9 cellular contexts compared by ENCODE assay signal in the genomic region with DNA sequence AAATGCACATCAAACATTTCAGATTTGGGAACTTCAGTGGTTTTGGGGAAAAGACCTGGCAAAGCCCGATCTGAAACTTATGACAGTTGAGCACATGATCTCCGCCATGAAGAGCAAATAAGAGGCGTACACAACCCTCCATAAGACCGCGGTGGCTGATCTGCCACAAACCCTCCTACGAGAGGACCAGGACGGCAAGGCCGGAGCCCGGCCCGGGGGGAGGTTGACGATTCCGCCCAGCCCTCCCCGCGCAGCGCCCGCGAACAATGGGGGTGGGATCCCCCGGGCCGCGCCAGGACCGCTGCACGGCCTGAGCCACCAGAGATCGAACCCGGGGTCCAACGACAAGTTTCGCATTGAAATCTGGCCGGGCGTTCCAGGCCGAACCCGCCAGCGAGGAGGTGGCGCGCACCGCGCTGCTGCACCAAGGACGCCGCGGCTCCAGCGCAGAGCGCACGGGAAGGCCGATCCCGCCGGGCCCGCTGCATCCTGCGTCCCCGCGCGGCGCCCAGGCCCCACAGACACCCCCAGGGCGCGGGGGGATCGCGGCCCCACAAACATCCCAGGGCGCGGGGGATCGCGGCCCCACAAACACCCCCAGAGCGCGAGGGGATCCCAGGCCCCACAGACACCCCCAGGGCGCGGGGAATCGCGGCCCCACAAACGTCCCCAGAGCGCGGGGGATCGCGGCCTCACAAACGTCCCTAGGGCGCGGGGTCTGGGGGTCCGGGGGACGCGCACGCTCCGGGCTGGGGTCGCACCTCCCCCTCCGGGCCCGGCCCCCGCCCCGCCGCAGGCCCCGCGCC. TPM values are rescaled to one million over a fixed set of nuclear protein-coding genes. Genes with fewer than 3 reads are reported as not detected.
DNase-seq lines count a peak whose midpoint lies in the region; TF ChIP-seq lines count a peak whose summit lies in the region.
"Had no signal": no experiment of that assay in that cellular context is flagged by ENCODE, and none has a peak within 500 bp of the region (broad histone marks: within the 10 kb centered on the region; RNA-seq: fewer than 3 reads in every experiment).

No MANE protein-coding gene starts in this region.

- DNase-seq in T47D (ENCODE audit: low read depth in 1 of 2, low spot score in 1 of 2) = peak; percentile 49 to 78
- DNase-seq in MCF 10A (ENCODE audit: unreplicated experiment) = no peak
- peak in 17 of 61 donors; percentile 18 to 73 (median 55) for DNase-seq in caudate nucleus (lab: John Stamatoyannopoulos, UW)
- peak; percentile 46 for DNase-seq in kidney tubule cell (ENCODE audit: low spot score)
- peak; percentile 65 for DNase-seq in superior temporal gyrus (ENCODE audit: extremely low spot score)
- no peak for DNase-seq in stimulated activated CD4-positive, alpha-beta T cell treated with anti-CD3 and anti-CD28 coated beads, Interleukin-15, amount 100 ng/mL, for 24 hours
- no peak for DNase-seq in NCI-H1048 (lab: John Stamatoyannopoulos, UW)
- no peak for DNase-seq in NCI-H1092 (lab: John Stamatoyannopoulos, UW)

- H3K4me3 Mint-ChIP-seq in MCF 10A (ENCODE audit: unreplicated experiment) = no peak overlapping the region
- H3K4me3 Mint-ChIP-seq: stimulated activated naive CD8-positive, alpha-beta T cell treated with anti-CD3 and anti-CD28 coated beads, Interleukin-15, Interleukin-2, amounts not matched to agents 100 ng/mL and 50 ng/mL, for 24 hours had no signal

- H3K4me1 Mint-ChIP-seq in MCF 10A (ENCODE audit: insufficient read depth, unreplicated experiment) = peaks cover 5% of the 10 kb centered on the region

- no TSS peak for BruUV-seq in MCF 10A (replicated peaks; lab: Mats Ljungman, UMichigan)

- intact Hi-C loops in MCF 10A (cut with micrococcal nuclease) = no loop called here

- CTCF ChIA-PET in MCF 10A (lab: Yijun Ruan, JAX) = no interaction called here

- TF ChIP-seq CTCF in MCF 10A (IDR thresholded peaks at IDR 0.05; ENCODE audit: unreplicated experiment) = no peak

- POLR2A ChIA-PET in MCF 10A (lab: Yijun Ruan, JAX) = no interaction called here

- peaks cover 15% of the 10 kb centered on the region for H3K27me3 Mint-ChIP-seq in MCF 10A (ENCODE audit: insufficient read depth, unreplicated experiment)

- H3K27ac Mint-ChIP-seq in MCF 10A (ENCODE audit: low read depth, unreplicated experiment) = no peak overlapping the region
- H3K27ac Mint-ChIP-seq: stimulated activated naive CD8-positive, alpha-beta T cell treated with anti-CD3 and anti-CD28 coated beads, Interleukin-15, Interleukin-2, amounts not matched to agents 100 ng/mL and 50 ng/mL, for 24 hours had no signal

- H3K9me3 Mint-ChIP-seq in MCF 10A (ENCODE audit: unreplicated experiment) = peaks cover 9% of the 10 kb centered on the region
- H3K9me3 Mint-ChIP-seq: stimulated activated naive CD8-positive, alpha-beta T cell treated with anti-CD3 and anti-CD28 coated beads, Interleukin-15, Interleukin-2, amounts not matched to agents 100 ng/mL and 50 ng/mL, for 24 hours had no signal

- no peaks in the 10 kb centered on the region for H3K36me3 Mint-ChIP-seq in MCF 10A (ENCODE audit: insufficient read depth, unreplicated experiment)

- in situ Hi-C loops in T47D (cut with HindIII; ENCODE audit: low pct_unique_long_range_greater_than_20kb, low sequenced_read_pairs) = no loop called here

- peak overlapping the region; percentile 76 for H3K27ac ChIP-seq in caudate nucleus (ENCODE audit: low read depth, low read length)

RNA-seq across cellular contexts. Expression of gene DIP2C, which starts 0.6 kb away (rescaled TPM):
- total RNA-seq in MCF 10A (2022) = 0.34 and 0.37 TPM in 2 replicates

Comparison
In these comparisons a context has a peak if more than half of its experiments do, and no peak if none do; other contexts are left out.
1. DNase-seq: peak in T47D (2 of 2), kidney tubule cell (single experiment) and superior temporal gyrus (single experiment); none in MCF 10A (single experiment), stimulated activated CD4-positive, alpha-beta T cell treated with anti-CD3 and anti-CD28 coated beads, Interleukin-15, amount 100 ng/mL, for 24 hours (single experiment), NCI-H1048 (single experiment) and NCI-H1092 (single experiment).